13 cellular contexts compared by ENCODE assay signal in genomic region chr10:14749051-14749809, GRCh38. TPM values are rescaled to one million over a fixed set of nuclear protein-coding genes. Genes with fewer than 3 reads are reported as not detected.
A peak's percentile ranks its signal among the peaks of the same experiment; 100 is the strongest.
DNase-seq lines count a peak whose midpoint lies in the region; ATAC-seq, FAIRE-seq and TF ChIP-seq lines count a peak whose summit lies in the region.
"Had no signal": no experiment of that assay in that cellular context is flagged by ENCODE, and none has a peak within 500 bp of the region (broad histone marks: within the 10 kb centered on the region; RNA-seq: fewer than 3 reads in every experiment).

No MANE protein-coding gene starts in this region.

- H3K27ac ChIP-seq in DND-41 (ENCODE audit: low read length) = no peak overlapping the region
- H3K27ac ChIP-seq in pancreas = peak overlapping the region; percentile 6 to 85 (median 46)
- H3K27ac ChIP-seq in smooth muscle cell (ENCODE audit: low read depth) = no peak overlapping the region
- H3K27ac ChIP-seq: foreskin keratinocyte, neutrophil had no signal

- H3K36me3 ChIP-seq in DND-41 (ENCODE audit: insufficient read depth, low read length) (no peaks in the 10 kb centered on the region), pancreas (no peaks in the 10 kb centered on the region), smooth muscle cell (ENCODE audit: low read depth) (no peaks in the 10 kb centered on the region)
- H3K36me3 ChIP-seq: neutrophil had no signal

- no peak overlapping the region for H3K4me3 ChIP-seq in DND-41 (ENCODE audit: low read depth in 1 of 2, low read length in 2 of 2)
- H3K4me3 ChIP-seq in pancreas = no peak overlapping the region
- H3K4me3 ChIP-seq in smooth muscle cell = no peak overlapping the region

- peak overlapping the region; percentile 19; the same call in 1 of the 2 replicates for H2AFZ ChIP-seq in DND-41 (ENCODE audit: low read depth, low read length)
- H2AFZ ChIP-seq in smooth muscle cell (ENCODE audit: low read depth) = no peak overlapping the region

- H4K20me1 ChIP-seq in DND-41 (ENCODE audit: insufficient read depth, low read length) (no peaks in the 10 kb centered on the region), smooth muscle cell (ENCODE audit: low read depth) (no peaks in the 10 kb centered on the region)

- H3K79me2 ChIP-seq in DND-41 (ENCODE audit: insufficient read depth, low read length) (no peaks in the 10 kb centered on the region), smooth muscle cell (ENCODE audit: low read depth) (no peaks in the 10 kb centered on the region)

- intact Hi-C loops in pancreas (cut with DNase I) = no loop called here

- H3K4me1 ChIP-seq in DND-41 (ENCODE audit: insufficient read depth, low read length) = no peaks in the 10 kb centered on the region
- peaks cover 18 to 42% (median 24%) of the 10 kb centered on the region in 3 donors for H3K4me1 ChIP-seq in pancreas
- H3K4me1 ChIP-seq in smooth muscle cell (ENCODE audit: low read depth) = no peaks in the 10 kb centered on the region
- H3K4me1 ChIP-seq: foreskin keratinocyte had no signal

- peaks cover under 1% of the 10 kb centered on the region for H3K27me3 ChIP-seq in DND-41 (ENCODE audit: insufficient read depth, low read length, poor library complexity)
- H3K27me3 ChIP-seq in pancreas = no peaks in the 10 kb centered on the region
- peaks cover 5% of the 10 kb centered on the region for H3K27me3 ChIP-seq in smooth muscle cell (ENCODE audit: low read depth)
- H3K27me3 ChIP-seq: neutrophil had no signal

- TF ChIP-seq CTCF in DND-41 (IDR thresholded peaks at IDR 0.05; ENCODE audit: borderline replicate concordance, extremely low read depth, low read length, poor library complexity, severe bottlenecking) = no peak
- TF ChIP-seq CTCF in pancreas (IDR thresholded peaks at IDR 0.05) = no peak
- no peak for TF ChIP-seq CTCF in smooth muscle cell (IDR thresholded peaks at IDR 0.05; ENCODE audit: borderline replicate concordance, insufficient read depth, poor library complexity, severe bottlenecking)

- 30 to 32% methylated on average over 11 of the region's 11 CpGs for WGBS in pancreas, 2 donors
- 79% methylated on average over 11 of the region's 11 CpGs for WGBS in smooth muscle cell (ENCODE audit: low lambda C conversion rate)

- H3K9me3 ChIP-seq in DND-41 (ENCODE audit: insufficient read depth, low read length, severe bottlenecking) (no peaks in the 10 kb centered on the region), pancreas (no peaks in the 10 kb centered on the region), smooth muscle cell (replicated peaks; ENCODE audit: low read depth) (no peaks in the 10 kb centered on the region)
- H3K9me3 ChIP-seq: neutrophil had no signal

- H3K9ac ChIP-seq in DND-41 (ENCODE audit: low read depth, low read length) (no peak overlapping the region), smooth muscle cell (ENCODE audit: low read depth) (no peak overlapping the region)

- FAIRE-seq in pancreas (lab: Jason Lieb, UNC) = no peak

- H3F3A ChIP-seq in smooth muscle cell (ENCODE audit: low read depth) = no peaks in the 10 kb centered on the region

- no peak for ATAC-seq in DND-41 (ENCODE audit: insufficient read depth, low read depth)
- ATAC-seq in pancreas = peak; percentile 56 to 69 (median 64)
- ATAC-seq in GM21825 (IDR thresholded peaks at IDR 0.05; ENCODE audit: unreplicated experiment) = no peak
- ATAC-seq: activated CD8-positive, alpha-beta memory T cell treated with anti-CD3 and anti-CD28 coated beads, Interleukin-2, amount 10 ng/mL, durations not matched to agents 7 days and 5 days; foreskin keratinocyte had no signal

- H3K4me2 ChIP-seq in DND-41 (ENCODE audit: insufficient read depth, low read length) = no peak overlapping the region
- no peak overlapping the region for H3K4me2 ChIP-seq in smooth muscle cell

- DNase-seq in DND-41 (no peak), NOMO-1 (lab: John Stamatoyannopoulos, UW; ENCODE audit: unreplicated experiment in 2 of 2) (peak; percentile 72 to 77), foreskin melanocyte (peak; percentile 12), pancreas (peak; percentile 41 to 81 (median 63)), hypothalamus (lab: John Stamatoyannopoulos, UW) (no peak), smooth muscle cell (lab: John Stamatoyannopoulos, UW; ENCODE audit: unreplicated experiment) (no peak), GF-D8 (lab: John Stamatoyannopoulos, UW) (no peak)
- DNase-seq: activated CD8-positive, alpha-beta memory T cell treated with anti-CD3 and anti-CD28 coated beads, Interleukin-2, amount 10 ng/mL, durations not matched to agents 7 days and 5 days; CD4-positive, alpha-beta T cell; foreskin keratinocyte; GOT3 had no signal

RNA-seq across cellular contexts. Expression of gene FAM107B, which starts 25.5 kb away (rescaled TPM):
- total RNA-seq in pancreas = 100 to 1,000 TPM in 1 of 6 donors, 10 to 100 TPM in 5; 46.6 to 105 (median 62.0) TPM
- polyA plus RNA-seq in pancreas = 10 to 100 TPM; 22.6 to 31.4 TPM
- total RNA-seq in smooth muscle cell = 9.0 and 20.7 TPM in 2 replicates
- polyA plus RNA-seq in smooth muscle cell = 8.7 and 13.9 TPM in 2 replicates

Comparison
In these comparisons a context has a peak if more than half of its experiments do, and no peak if none do; other contexts are left out.
1. ATAC-seq: peak in pancreas (4 of 4); none in DND-41 (single experiment) and GM21825 (single experiment).
2. DNase-seq: peak in NOMO-1 (2 of 2), foreskin melanocyte (single experiment) and pancreas (6 of 6); none in DND-41 (single experiment), hypothalamus (0 of 51), smooth muscle cell (single experiment) and GF-D8 (single experiment).
3. H3K27ac ChIP-seq: peak in pancreas (4 of 4); none in DND-41 (single experiment) and smooth muscle cell (single experiment).